In the genomic region with DNA sequence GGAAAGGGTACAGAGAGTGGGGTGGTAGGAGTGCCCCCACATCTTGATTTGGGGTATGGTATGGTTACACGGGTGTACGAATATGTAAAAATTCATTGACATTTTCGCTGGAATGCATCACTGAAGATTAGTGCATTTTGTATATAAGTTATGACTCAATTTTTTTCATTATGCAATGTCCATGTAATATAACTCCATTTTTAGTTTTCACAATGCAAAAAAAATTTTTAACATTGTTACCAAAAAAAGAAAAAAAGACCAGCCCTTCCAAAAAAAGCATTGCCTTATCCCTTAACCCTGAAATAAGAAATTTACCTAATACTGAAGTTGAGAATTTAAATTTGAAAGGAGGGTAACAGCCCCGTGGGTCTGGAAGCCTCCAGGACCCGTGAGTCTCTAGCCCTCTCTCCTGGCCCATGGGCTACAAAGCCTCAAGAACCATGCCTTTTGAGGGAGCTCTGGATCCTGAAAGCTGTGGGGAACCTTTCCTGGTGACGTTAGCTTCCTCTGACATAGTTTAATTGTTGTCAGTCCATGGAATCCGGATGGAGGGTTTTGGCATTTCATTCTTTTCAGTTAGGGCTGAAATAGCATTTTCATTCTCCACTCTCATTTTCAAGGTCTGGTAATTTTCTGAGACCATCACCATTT, we compare ENCODE assay signal across 24 cellular contexts. TPM values are rescaled to one million over a fixed set of nuclear protein-coding genes. Genes with fewer than 3 reads are reported as not detected.
DNase-seq lines count a peak whose midpoint lies in the region; ATAC-seq, FAIRE-seq and TF ChIP-seq lines count a peak whose summit lies in the region.
"Had no signal": no experiment of that assay in that cellular context is flagged by ENCODE, and none has a peak within 500 bp of the region (broad histone marks: within the 10 kb centered on the region; RNA-seq: fewer than 3 reads in every experiment).

No MANE protein-coding gene starts in this region.

- H3K79me2 ChIP-seq in astrocyte (ENCODE audit: insufficient read depth, low read length): no peaks in the 10 kb centered on the region

- no peaks in the 10 kb centered on the region for H3K27me3 Mint-ChIP-seq in astrocyte (ENCODE audit: low read depth, unreplicated experiment)

- H3K4me1 ChIP-seq in cardiac muscle cell (ENCODE audit: low read depth) (no peaks in the 10 kb centered on the region), left ventricle myocardium inferior (peaks cover 41% of the 10 kb centered on the region), astrocyte (ENCODE audit: insufficient read depth, low read length) (peaks cover 43% of the 10 kb centered on the region), upper lobe of right lung (peaks cover 3% of the 10 kb centered on the region)
- H3K4me1 ChIP-seq: breast epithelium, prostate gland had no signal

- H3K36me3 ChIP-seq in cardiac muscle cell: no peaks in the 10 kb centered on the region
- H3K36me3 ChIP-seq in left ventricle myocardium inferior: no peaks in the 10 kb centered on the region
- H3K36me3 ChIP-seq in astrocyte (ENCODE audit: insufficient read depth, low read length): no peaks in the 10 kb centered on the region
- H3K36me3 ChIP-seq in upper lobe of right lung: no peaks in the 10 kb centered on the region
- H3K36me3 ChIP-seq: breast epithelium, prostate gland had no signal

- H4K20me1 ChIP-seq in astrocyte (ENCODE audit: insufficient read depth, low read length): no peaks in the 10 kb centered on the region

- peak; percentile 14 for TF ChIP-seq CTCF in cardiac muscle cell (IDR thresholded peaks at IDR 0.05; ENCODE audit: low read depth, low read length)
- TF ChIP-seq CTCF in left ventricle myocardium inferior (IDR thresholded peaks at IDR 0.05; ENCODE audit: borderline replicate concordance): no peak
- TF ChIP-seq CTCF in astrocyte (IDR thresholded peaks at IDR 0.05; ENCODE audit: insufficient read depth, low read depth, low read length): no peak
- no peak for TF ChIP-seq CTCF in upper lobe of right lung (IDR thresholded peaks at IDR 0.05)

- peak in 1 of 2 donors; percentile 62 for DNase-seq in cardiac muscle cell (ENCODE audit: low read depth in 1 of 2, low spot score in 1 of 2)
- no peak for DNase-seq in left ventricle myocardium inferior
- peak; percentile 71 for DNase-seq in astrocyte (ENCODE audit: low read depth)
- DNase-seq in fibroblast of peridontal ligament (ENCODE audit: extremely low read depth): peak; percentile 87
- DNase-seq in NCI-H2081 treated with DMSO at 0.1 percent for 48 hours (lab: John Stamatoyannopoulos, UW): no peak
- no peak for DNase-seq in stimulated activated CD4-positive, alpha-beta T cell treated with anti-CD3 and anti-CD28 coated beads, Interleukin-2, amount 100 ng/mL, for 48 hours
- DNase-seq in upper lobe of right lung: no peak
- DNase-seq in activated CD8-positive, alpha-beta memory T cell treated with anti-CD3 and anti-CD28 coated beads, Interleukin-2, amount 50 U/mL, for 48 hours: no peak
- DNase-seq: 8988T; activated CD8-positive, alpha-beta T cell treated with anti-CD3 and anti-CD28 coated beads for 36 hours; activated T-cell treated with anti-CD3 and anti-CD28 coated beads, Interleukin-2, amount 50 U/mL, for 4 hours; effector CD4-positive, alpha-beta T cell; foreskin fibroblast; hippocampal formation; NCI-H187; SHP77 treated with DMSO at 0.1 percent for 48 hours; small intestine; stimulated activated CD8-positive, alpha-beta memory T cell treated with anti-CD3 and anti-CD28 coated beads, Interleukin-4, amount 100 ng/mL, for 48 hours had no signal

- H3K9me3 Mint-ChIP-seq in astrocyte (ENCODE audit: unreplicated experiment): no peaks in the 10 kb centered on the region
- H3K9me3 Mint-ChIP-seq: activated CD8-positive, alpha-beta T cell treated with anti-CD3 and anti-CD28 coated beads for 36 hours; activated naive CD4-positive, alpha-beta T cell treated with anti-CD3 and anti-CD28 coated beads, Interleukin-2, amount 50 U/mL, for 72 hours; activated T-cell treated with anti-CD3 and anti-CD28 coated beads, Interleukin-2, amount 50 U/mL, for 4 hours; natural killer cell treated with Interleukin-12 subunit alpha and Interleukin-12 subunit beta and Interleukin-15 and Interleukin-18, amount 100 ng/mL, for 72 hours had no signal

- H3K27ac Mint-ChIP-seq in astrocyte (ENCODE audit: unreplicated experiment): peak overlapping the region; percentile 76
- H3K27ac Mint-ChIP-seq: activated CD8-positive, alpha-beta T cell treated with anti-CD3 and anti-CD28 coated beads for 36 hours; activated naive CD4-positive, alpha-beta T cell treated with anti-CD3 and anti-CD28 coated beads, Interleukin-2, amount 50 U/mL, for 72 hours; natural killer cell treated with Interleukin-12 subunit alpha and Interleukin-12 subunit beta and Interleukin-15 and Interleukin-18, amount 100 ng/mL, for 72 hours had no signal

- no peak overlapping the region for H2AFZ ChIP-seq in astrocyte (ENCODE audit: low read depth, low read length)

- H3K27me3 ChIP-seq in cardiac muscle cell: no peaks in the 10 kb centered on the region
- no peaks in the 10 kb centered on the region for H3K27me3 ChIP-seq in left ventricle myocardium inferior (ENCODE audit: low read depth)
- no peaks in the 10 kb centered on the region for H3K27me3 ChIP-seq in astrocyte (ENCODE audit: insufficient read depth, low read length)
- H3K27me3 ChIP-seq in upper lobe of right lung: no peaks in the 10 kb centered on the region
- H3K27me3 ChIP-seq: breast epithelium had no signal

- FAIRE-seq in astrocyte (lab: Jason Lieb, UNC): no peak
- FAIRE-seq: HepG2, small intestine had no signal

- no peaks in the 10 kb centered on the region for H3K36me3 Mint-ChIP-seq in astrocyte (ENCODE audit: low read depth, unreplicated experiment)
- H3K36me3 Mint-ChIP-seq: activated naive CD4-positive, alpha-beta T cell treated with anti-CD3 and anti-CD28 coated beads, Interleukin-2, amount 50 U/mL, for 72 hours; natural killer cell treated with Interleukin-12 subunit alpha and Interleukin-12 subunit beta and Interleukin-15 and Interleukin-18, amount 100 ng/mL, for 72 hours had no signal

- no peak overlapping the region for H3K4me3 Mint-ChIP-seq in astrocyte (ENCODE audit: unreplicated experiment)
- H3K4me3 Mint-ChIP-seq: activated CD8-positive, alpha-beta T cell treated with anti-CD3 and anti-CD28 coated beads for 36 hours; activated T-cell treated with anti-CD3 and anti-CD28 coated beads, Interleukin-2, amount 50 U/mL, for 4 hours; natural killer cell treated with Interleukin-12 subunit alpha and Interleukin-12 subunit beta and Interleukin-15 and Interleukin-18, amount 100 ng/mL, for 72 hours had no signal

- H3K27ac ChIP-seq in cardiac muscle cell: no peak overlapping the region
- no peak overlapping the region for H3K27ac ChIP-seq in left ventricle myocardium inferior (replicated peaks)
- H3K27ac ChIP-seq in astrocyte (ENCODE audit: low read depth, low read length): peak overlapping the region; percentile 48
- no peak overlapping the region for H3K27ac ChIP-seq in upper lobe of right lung
- H3K27ac ChIP-seq: breast epithelium, C4-2B, prostate gland had no signal

- H3K4me1 Mint-ChIP-seq in astrocyte (ENCODE audit: low read depth, unreplicated experiment): peaks cover 43% of the 10 kb centered on the region

- H3K4me3 ChIP-seq in cardiac muscle cell (no peak overlapping the region), left ventricle myocardium inferior (no peak overlapping the region), astrocyte (ENCODE audit: insufficient read depth, low read depth, low read length) (no peak overlapping the region), upper lobe of right lung (no peak overlapping the region)
- H3K4me3 ChIP-seq: breast epithelium, prostate gland had no signal

- H3K9me3 ChIP-seq in cardiac muscle cell (ENCODE audit: low read depth) (no peaks in the 10 kb centered on the region), left ventricle myocardium inferior (replicated peaks) (no peaks in the 10 kb centered on the region), astrocyte (ENCODE audit: insufficient read depth, low read depth, low read length) (no peaks in the 10 kb centered on the region), upper lobe of right lung (no peaks in the 10 kb centered on the region)
- H3K9me3 ChIP-seq: breast epithelium, prostate gland had no signal

- no peak for ATAC-seq in upper lobe of right lung
- ATAC-seq: activated CD8-positive, alpha-beta T cell treated with anti-CD3 and anti-CD28 coated beads for 36 hours; activated naive CD4-positive, alpha-beta T cell treated with anti-CD3 and anti-CD28 coated beads, Interleukin-2, amount 50 U/mL, for 72 hours; activated T-cell treated with anti-CD3 and anti-CD28 coated beads, Interleukin-2, amount 50 U/mL, for 4 hours; HepG2; natural killer cell treated with Interleukin-12 subunit alpha and Interleukin-12 subunit beta and Interleukin-15 and Interleukin-18, amount 100 ng/mL, for 72 hours had no signal

- peak overlapping the region; percentile 36 for H3K9ac ChIP-seq in astrocyte (ENCODE audit: low read length)

- H3K4me2 ChIP-seq in astrocyte (ENCODE audit: low read length): peak overlapping the region; percentile 36

- intact Hi-C loops in left ventricle myocardium inferior (cut with micrococcal nuclease) (no loop called here), upper lobe of right lung (cut with DNase I) (no loop called here)

RNA-seq across cellular contexts. Expression of a gene that starts 55.6 kb away (rescaled TPM):
- total RNA-seq in cardiac muscle cell (167 and 169 TPM in 2 replicates), left ventricle myocardium inferior (75.4 TPM), astrocyte (1,163 and 1,186 TPM in 2 replicates), upper lobe of right lung (177 TPM)
- polyA plus RNA-seq in cardiac muscle cell: 171 and 202 TPM in 2 replicates

Comparison
In these comparisons a context has a peak if more than half of its experiments do, and no peak if none do; other contexts are left out.
1. DNase-seq: peak in astrocyte (single experiment) and fibroblast of peridontal ligament (single experiment); none in left ventricle myocardium inferior (single experiment), NCI-H2081 treated with DMSO at 0.1 percent for 48 hours (single experiment), stimulated activated CD4-positive, alpha-beta T cell treated with anti-CD3 and anti-CD28 coated beads, Interleukin-2, amount 100 ng/mL, for 48 hours (0 of 2), upper lobe of right lung (single experiment) and activated CD8-positive, alpha-beta memory T cell treated with anti-CD3 and anti-CD28 coated beads, Interleukin-2, amount 50 U/mL, for 48 hours (single experiment).